Comparison of ENCODE assay signal across 8 cellular contexts in genomic region chr3:86766331-86766730, GRCh38.
"Had no signal": no experiment of that assay in that cellular context is flagged by ENCODE, and none has a peak within 500 bp of the region (broad histone marks: within the 10 kb centered on the region; RNA-seq: fewer than 3 reads in every experiment).

No MANE protein-coding gene starts in this region.

- FAIRE-seq: G401.6, GM12878, GM12891, GM12892, GM18507, GM19239 had no signal

- DNase-seq: GDM1, GF-D8 had no signal

- ATAC-seq: GM12878 had no signal

- H3K4me3 ChIP-seq: GM12878 had no signal
